In genomic region chr15:64905119-64905831, GRCh38 we compare ENCODE assay signal across 8 cellular contexts. TPM values are rescaled to one million over a fixed set of nuclear protein-coding genes. Genes with fewer than 3 reads are reported as not detected.
DNase-seq lines count a peak whose midpoint lies in the region; ATAC-seq and TF ChIP-seq lines count a peak whose summit lies in the region.

No MANE protein-coding gene starts in this region.

- no peak overlapping the region for H3K27ac ChIP-seq in psoas muscle

- TF ChIP-seq CTCF in psoas muscle (IDR thresholded peaks at IDR 0.05): peak; percentile 70

- peak overlapping the region; percentile 45 for H3K4me3 ChIP-seq in psoas muscle

- no peaks in the 10 kb centered on the region for H3K36me3 ChIP-seq in psoas muscle (ENCODE audit: insufficient read depth in 1 of 2, low read depth in 1 of 2)

- WGBS in psoas muscle, 3 donors: 14 to 18% (median 17%) methylated on average over 29 of the region's 30 CpGs

- intact Hi-C loops in psoas muscle (cut with DNase I): loop anchor here (1.0 to 5.0 kb wide), 2 partner anchors 173 to 174 kb away; no protein-coding TSS in a partner anchor

- ATAC-seq in HG03135 (IDR thresholded peaks at IDR 0.05; ENCODE audit: unreplicated experiment) (peak; percentile 76), psoas muscle (peak; percentile 69 to 93 (median 88)), GM19467 (IDR thresholded peaks at IDR 0.05; ENCODE audit: unreplicated experiment) (no peak)

- no peaks in the 10 kb centered on the region for H3K4me1 ChIP-seq in psoas muscle

- H3K27me3 ChIP-seq in psoas muscle (ENCODE audit: insufficient read depth in 3 of 3, low read length in 2 of 3): peaks cover 0 to 16% (median 0%) of the 10 kb centered on the region in 3 donors

- peaks cover 11% of the 10 kb centered on the region for H3K9me3 ChIP-seq in psoas muscle

- DNase-seq in DMS114 treated with DMSO at 0.1 percent for 48 hours (lab: John Stamatoyannopoulos, UW; ENCODE audit: unreplicated experiment) (peak; percentile 75), T-helper 2 cell (peak; percentile 56 to 74 (median 66)), anterior cingulate cortex (lab: John Stamatoyannopoulos, UW) (peak in 55 of 58 donors; percentile 20 to 85 (median 54)), hepatic stellate cell (ENCODE audit: low spot score) (peak; percentile 83), psoas muscle (peak; percentile 81 to 86), NCI-H2196 treated with DMSO at 0.1 percent for 48 hours (lab: John Stamatoyannopoulos, UW; ENCODE audit: unreplicated experiment) (no peak)

RNA-seq across cellular contexts. Expression of gene ANKDD1A, which starts 6.4 kb away (rescaled TPM):
- 1 to 10 TPM in 1 of 4 donors, under 1 TPM in 3; 0.46 to 1.2 (median 0.92) TPM for total RNA-seq in psoas muscle
- under 1 TPM; 0.18 to 0.30 (median 0.20) TPM for polyA plus RNA-seq in psoas muscle
